Comparison of ENCODE assay signal across 10 cellular contexts in the genomic region with DNA sequence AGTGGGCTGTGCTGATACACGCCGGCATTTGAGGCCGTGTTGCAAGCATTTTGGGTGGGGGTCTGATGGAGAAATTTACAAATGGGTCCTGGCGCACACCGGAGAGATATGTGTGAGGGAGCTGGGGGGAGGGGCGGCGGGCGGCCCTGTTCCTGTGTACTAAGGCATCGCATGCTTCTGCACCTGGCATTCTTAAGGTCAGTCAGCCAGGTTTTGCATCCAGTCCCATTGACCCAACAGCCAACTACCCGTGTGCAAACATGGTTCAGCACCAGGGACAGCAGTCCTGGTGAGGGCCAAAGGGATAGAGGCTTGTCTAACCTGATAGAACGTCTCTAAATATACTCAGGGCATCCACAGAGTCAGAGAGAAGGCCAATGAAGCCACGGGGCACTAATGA. TPM values are rescaled to one million over a fixed set of nuclear protein-coding genes. Genes with fewer than 3 reads are reported as not detected.
A peak's percentile ranks its signal among the peaks of the same experiment; 100 is the strongest.
DNase-seq lines count a peak whose midpoint lies in the region; ATAC-seq and TF ChIP-seq lines count a peak whose summit lies in the region.
"Had no signal": no experiment of that assay in that cellular context is flagged by ENCODE, and none has a peak within 500 bp of the region (broad histone marks: within the 10 kb centered on the region; RNA-seq: fewer than 3 reads in every experiment).

No MANE protein-coding gene starts in this region.

- H3K27me3 ChIP-seq in HCT116 (ENCODE audit: insufficient read depth, low read length) = no peaks in the 10 kb centered on the region

- no peak for TF ChIP-seq CTCF in HCT116 (IDR thresholded peaks at IDR 0.05 in 2 of 3, conservative IDR thresholded peaks at IDR 0.05 in 1 of 3; ENCODE audit: borderline replicate concordance in 1 of 3, insufficient read depth in 1 of 3, low read depth in 2 of 3, low read length in 2 of 3)

- no peak for ATAC-seq in HCT116
- ATAC-seq in effector memory CD8-positive, alpha-beta T cell (replicated peaks) = no peak
- ATAC-seq in activated T-helper 17 cell treated with anti-CD3 and anti-CD28 coated beads, Interleukin-2, amount 50 U/mL, for 72 hours (replicated peaks) = no peak

- POLR2A ChIA-PET in HCT116 (lab: Charles Lee) = no interaction called here

- no peak overlapping the region for H3K9ac ChIP-seq in HCT116 (ENCODE audit: low read length)

- H3K4me1 ChIP-seq in HCT116 (ENCODE audit: control insufficient read depth in 1 of 2, insufficient read depth in 2 of 2, low read length in 2 of 2) = no peaks in the 10 kb centered on the region

- no peaks in the 10 kb centered on the region for H3K4me1 Mint-ChIP-seq in effector memory CD8-positive, alpha-beta T cell (ENCODE audit: low read depth in 2 of 2)
- no peaks in the 10 kb centered on the region for H3K4me1 Mint-ChIP-seq in activated T-helper 17 cell treated with anti-CD3 and anti-CD28 coated beads, Interleukin-2, amount 50 U/mL, for 72 hours

- H3K4me2 ChIP-seq in HCT116 (ENCODE audit: low read length) = no peak overlapping the region

- no peak for TF ChIP-seq RAD21 in HCT116 (IDR thresholded peaks at IDR 0.05; ENCODE audit: low read depth)

- RAD21 ChIA-PET in HCT116 (lab: Charles Lee; ENCODE audit: low non-redundant PET in 1 of 2, low total read pairs in 2 of 2, uncharacterized antibody in 2 of 2, unreplicated experiment in 2 of 2) = no interaction called here

- H3K9me3 Mint-ChIP-seq in effector memory CD8-positive, alpha-beta T cell = peaks cover 2 to 15% of the 10 kb centered on the region in 2 donors
- peaks cover 9% of the 10 kb centered on the region for H3K9me3 Mint-ChIP-seq in activated T-helper 17 cell treated with anti-CD3 and anti-CD28 coated beads, Interleukin-2, amount 50 U/mL, for 72 hours

- BruUV-seq in HCT116 (replicated peaks; lab: Mats Ljungman, UMichigan) = no TSS peak

- no peak overlapping the region for H3K27ac Mint-ChIP-seq in effector memory CD8-positive, alpha-beta T cell
- H3K27ac Mint-ChIP-seq in activated T-helper 17 cell treated with anti-CD3 and anti-CD28 coated beads, Interleukin-2, amount 50 U/mL, for 72 hours = no peak overlapping the region
- H3K27ac Mint-ChIP-seq: T-helper 1 cell treated with Interleukin-12 subunit alpha and Interleukin-12 subunit beta and Interleukin-4 antibody, amounts not matched to agents 30 μg/mL and 1 μg/mL, for 36 hours had no signal

- no peak overlapping the region for H3K4me3 ChIP-seq in HCT116 (replicated peaks in 1 of 2; ENCODE audit: low read depth in 1 of 2, low read length in 2 of 2)

- no peaks in the 10 kb centered on the region for H3K79me2 ChIP-seq in HCT116 (ENCODE audit: insufficient read depth, low read length)

- intact Hi-C loops in HCT116 (cut with micrococcal nuclease) = no loop called here

- H4K20me1 ChIP-seq in HCT116 (ENCODE audit: insufficient read depth) = no peaks in the 10 kb centered on the region

- H3K9me3 ChIP-seq in HCT116 (ENCODE audit: control insufficient read depth in 1 of 2, insufficient read depth in 1 of 2, low read depth in 1 of 2, low read length in 2 of 2) = no peaks in the 10 kb centered on the region

- DNase-seq in CMK (ENCODE audit: low read depth) = peak; percentile 5
- DNase-seq in HCT116 (ENCODE audit: low read depth, low spot score) = no peak
- DNase-seq in SK-N-DZ (ENCODE audit: low spot score) = peak; percentile 38
- DNase-seq in iPS-NIHi11 (ENCODE audit: low spot score) = peak; percentile 84
- no peak for DNase-seq in effector memory CD8-positive, alpha-beta T cell
- DNase-seq in NCI-H1092 (lab: John Stamatoyannopoulos, UW) = no peak
- DNase-seq in CD1c-positive myeloid dendritic cell (ENCODE audit: extremely low spot score) = no peak
- DNase-seq: foreskin fibroblast had no signal

- H3K36me3 Mint-ChIP-seq in effector memory CD8-positive, alpha-beta T cell (ENCODE audit: insufficient read depth) = no peaks in the 10 kb centered on the region
- H3K36me3 Mint-ChIP-seq in activated T-helper 17 cell treated with anti-CD3 and anti-CD28 coated beads, Interleukin-2, amount 50 U/mL, for 72 hours (ENCODE audit: low read depth) = no peaks in the 10 kb centered on the region

- no peak for TF ChIP-seq POLR2A in HCT116 (IDR thresholded peaks at IDR 0.05; ENCODE audit: borderline replicate concordance, extremely low read depth, insufficient read depth, insufficient read length)

- H3K27ac ChIP-seq in HCT116 (ENCODE audit: low read depth, low read length) = no peak overlapping the region

- no peak overlapping the region for H3K4me3 Mint-ChIP-seq in effector memory CD8-positive, alpha-beta T cell
- no peak overlapping the region for H3K4me3 Mint-ChIP-seq in activated T-helper 17 cell treated with anti-CD3 and anti-CD28 coated beads, Interleukin-2, amount 50 U/mL, for 72 hours
- H3K4me3 Mint-ChIP-seq: T-helper 1 cell treated with Interleukin-12 subunit alpha and Interleukin-12 subunit beta and Interleukin-4 antibody, amounts not matched to agents 30 μg/mL and 1 μg/mL, for 36 hours had no signal

- H3K9me2 ChIP-seq in HCT116 (ENCODE audit: insufficient read depth) = no peaks in the 10 kb centered on the region

- CTCF ChIA-PET in HCT116 (lab: Charles Lee) = no interaction called here

- H2AFZ ChIP-seq in HCT116 (ENCODE audit: low read depth, low read length, poor library complexity, severe bottlenecking) = no peak overlapping the region

- no peaks in the 10 kb centered on the region for H3K27me3 Mint-ChIP-seq in effector memory CD8-positive, alpha-beta T cell
- H3K27me3 Mint-ChIP-seq in activated T-helper 17 cell treated with anti-CD3 and anti-CD28 coated beads, Interleukin-2, amount 50 U/mL, for 72 hours = no peaks in the 10 kb centered on the region

- no peaks in the 10 kb centered on the region for H3K36me3 ChIP-seq in HCT116 (ENCODE audit: control insufficient read depth in 1 of 2, insufficient read depth in 2 of 2, low read length in 2 of 2)

TF ChIP-seq in HCT116, 20 proteins besides CTCF, POLR2A, EP300 and RAD21:
- TF ChIP-seq, protein P1, sequence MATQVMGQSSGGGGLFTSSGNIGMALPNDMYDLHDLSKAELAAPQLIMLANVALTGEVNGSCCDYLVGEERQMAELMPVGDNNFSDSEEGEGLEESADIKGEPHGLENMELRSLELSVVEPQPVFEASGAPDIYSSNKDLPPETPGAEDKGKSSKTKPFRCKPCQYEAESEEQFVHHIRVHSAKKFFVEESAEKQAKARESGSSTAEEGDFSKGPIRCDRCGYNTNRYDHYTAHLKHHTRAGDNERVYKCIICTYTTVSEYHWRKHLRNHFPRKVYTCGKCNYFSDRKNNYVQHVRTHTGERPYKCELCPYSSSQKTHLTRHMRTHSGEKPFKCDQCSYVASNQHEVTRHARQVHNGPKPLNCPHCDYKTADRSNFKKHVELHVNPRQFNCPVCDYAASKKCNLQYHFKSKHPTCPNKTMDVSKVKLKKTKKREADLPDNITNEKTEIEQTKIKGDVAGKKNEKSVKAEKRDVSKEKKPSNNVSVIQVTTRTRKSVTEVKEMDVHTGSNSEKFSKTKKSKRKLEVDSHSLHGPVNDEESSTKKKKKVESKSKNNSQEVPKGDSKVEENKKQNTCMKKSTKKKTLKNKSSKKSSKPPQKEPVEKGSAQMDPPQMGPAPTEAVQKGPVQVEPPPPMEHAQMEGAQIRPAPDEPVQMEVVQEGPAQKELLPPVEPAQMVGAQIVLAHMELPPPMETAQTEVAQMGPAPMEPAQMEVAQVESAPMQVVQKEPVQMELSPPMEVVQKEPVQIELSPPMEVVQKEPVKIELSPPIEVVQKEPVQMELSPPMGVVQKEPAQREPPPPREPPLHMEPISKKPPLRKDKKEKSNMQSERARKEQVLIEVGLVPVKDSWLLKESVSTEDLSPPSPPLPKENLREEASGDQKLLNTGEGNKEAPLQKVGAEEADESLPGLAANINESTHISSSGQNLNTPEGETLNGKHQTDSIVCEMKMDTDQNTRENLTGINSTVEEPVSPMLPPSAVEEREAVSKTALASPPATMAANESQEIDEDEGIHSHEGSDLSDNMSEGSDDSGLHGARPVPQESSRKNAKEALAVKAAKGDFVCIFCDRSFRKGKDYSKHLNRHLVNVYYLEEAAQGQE (IDR thresholded peaks at IDR 0.05; ENCODE audit: low read depth) = peak; percentile 73
- no peak for TF ChIP-seq ZFX (IDR thresholded peaks at IDR 0.05)

RNA-seq across cellular contexts. Expression of a gene that starts 0.8 kb away (rescaled TPM):
- 5.8 TPM for total RNA-seq in HCT116 (2021; ENCODE audit: unreplicated experiment)
- polyA plus RNA-seq in HCT116 (2012) = 2.6 and 3.1 TPM in 2 replicates
- polyA plus RNA-seq in SK-N-DZ (2014; cell fraction: cytosol; rRNA removed) = 0.15 and 0.54 TPM in 2 replicates
- polyA plus RNA-seq in SK-N-DZ (2014; cell fraction: nucleus; rRNA removed) = 0.20 TPM in 1 of 2 replicates, not detected in the other
- total RNA-seq in activated T-helper 17 cell treated with anti-CD3 and anti-CD28 coated beads, Interleukin-2, amount 50 U/mL, for 72 hours = not detected

Comparison
In these comparisons a context has a peak if more than half of its experiments do, and no peak if none do; other contexts are left out.
1. DNase-seq: peak in CMK (single experiment), SK-N-DZ (single experiment) and iPS-NIHi11 (single experiment); none in HCT116 (single experiment), effector memory CD8-positive, alpha-beta T cell (0 of 3), NCI-H1092 (single experiment) and CD1c-positive myeloid dendritic cell (single experiment).